ENCODE assay signal across 31 cellular contexts in genomic region chr11:63785823-63786222, GRCh38.
"Had no signal": no experiment of that assay in that cellular context is flagged by ENCODE, and none has a peak within 500 bp of the region (broad histone marks: within the 10 kb centered on the region; RNA-seq: fewer than 3 reads in every experiment).

No MANE protein-coding gene starts in this region.

- H3K27me3 ChIP-seq: adrenal gland, ascending aorta, body of pancreas, brain microvascular endothelial cell, breast epithelium, cardiac muscle cell had no signal

- FAIRE-seq: astrocyte, bronchial epithelial cell, colon had no signal

- ATAC-seq: activated naive CD8-positive, alpha-beta T cell treated with anti-CD3 and anti-CD28 coated beads, Interleukin-2, amount 50 U/mL, for 24 hours; body of pancreas had no signal

- H3K9me3 ChIP-seq: adrenal gland, ascending aorta, body of pancreas had no signal

- DNase-seq: activated effector memory CD4-positive, alpha-beta T cell treated with anti-CD3 and anti-CD28 coated beads, Interleukin-2, amount 50 U/mL, for 16 hours; activated effector memory CD4-positive, alpha-beta T cell treated with Interleukin-2 at 50 U/mL for 16 hours; activated gamma-delta T cell; activated gamma-delta T cell treated with Interleukin-2 at 50 U/mL for 16 hours; activated naive CD4-positive, alpha-beta T cell; activated naive CD4-positive, alpha-beta T cell treated with anti-CD3 and anti-CD28 coated beads for 36 hours; activated naive CD4-positive, alpha-beta T cell treated with anti-CD3 and anti-CD28 coated beads, Interleukin-2, amount 10 ng/mL, durations not matched to agents 7 days and 5 days; activated naive CD4-positive, alpha-beta T cell treated with anti-CD3 and anti-CD28 coated beads, Interleukin-2, amount 50 U/mL, for 16 hours; activated naive CD4-positive, alpha-beta T cell treated with Interleukin-2 at 50 U/mL for 16 hours; activated naive CD8-positive, alpha-beta T cell treated with anti-CD3 and anti-CD28 coated beads for 36 hours; activated naive CD8-positive, alpha-beta T cell treated with anti-CD3 and anti-CD28 coated beads, Interleukin-2, amount 10 ng/mL, durations not matched to agents 7 days and 5 days; activated naive CD8-positive, alpha-beta T cell treated with anti-CD3 and anti-CD28 coated beads, Interleukin-2, amount 50 U/mL, for 24 hours; activated T-cell treated with anti-CD3 and anti-CD28 coated beads, Interleukin-2, amount 50 U/mL, for 4 hours; activated T-cell treated with anti-CD3 and anti-CD28 coated beads, Interleukin-2, amount 50 U/mL, for 48 hours; activated T-cell treated with anti-CD3 and anti-CD28 coated beads, Interleukin-2, amount 50 U/mL, for 72 hours; adrenal gland; amniotic stem cell; amygdala; anterior cingulate cortex; aorta; body of pancreas; brain microvascular endothelial cell; caudate nucleus; central memory CD4-positive, alpha-beta T cell; cerebellar nuclear complex had no signal

- H3K27ac ChIP-seq: adrenal gland, ascending aorta, body of pancreas, brain microvascular endothelial cell, breast epithelium, cardiac muscle cell had no signal

- H3K36me3 ChIP-seq: adrenal gland, ascending aorta, brain microvascular endothelial cell, breast epithelium, cardiac muscle cell had no signal

- H3K4me3 ChIP-seq: adrenal gland, ascending aorta, body of pancreas, breast epithelium, cardiac muscle cell had no signal

- H3K4me1 ChIP-seq: adrenal gland, ascending aorta, breast epithelium had no signal
